ENCODE assay signal across 23 cellular contexts in the genomic region with DNA sequence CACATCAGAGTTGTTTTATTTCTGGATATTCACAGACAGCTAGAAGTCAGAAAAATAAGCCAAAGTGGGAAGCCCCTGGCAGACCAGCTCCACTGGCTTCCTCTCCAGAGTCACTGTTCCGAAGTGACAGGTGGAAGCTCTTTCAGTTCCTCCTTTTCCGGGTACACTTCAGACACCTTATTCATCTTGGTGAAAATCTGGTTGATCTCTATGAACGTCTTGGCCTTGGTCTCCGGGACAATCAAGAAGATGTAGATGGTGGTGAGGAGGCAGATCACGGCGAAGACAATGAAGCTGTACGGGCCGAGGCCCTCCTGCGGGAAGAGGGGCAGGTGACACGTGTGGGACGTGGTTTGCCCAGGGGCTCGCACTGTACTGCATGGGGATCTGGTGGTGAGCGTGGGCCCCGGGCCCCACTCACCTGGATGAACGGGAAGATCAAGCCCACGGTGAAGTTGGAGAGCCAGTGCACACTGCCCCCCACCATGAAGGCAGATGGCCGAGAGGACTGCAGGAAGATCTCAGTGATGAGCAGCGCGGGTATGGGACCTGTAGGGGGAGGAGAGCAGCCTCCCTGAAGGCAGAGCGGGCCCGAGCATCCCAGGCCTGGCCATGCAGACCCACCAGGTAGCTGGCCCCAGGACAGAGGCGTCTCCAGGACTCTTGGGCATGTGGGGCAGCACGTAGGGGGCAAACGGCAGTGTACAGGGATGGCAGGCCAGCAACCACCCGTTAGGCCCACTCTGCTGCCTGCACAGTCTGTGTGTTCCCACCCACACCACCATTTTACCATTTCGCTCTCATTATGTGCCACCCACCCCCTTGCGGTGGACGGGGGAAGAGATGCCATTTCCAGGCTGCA. TPM values are rescaled to one million over a fixed set of nuclear protein-coding genes. Genes with fewer than 3 reads are reported as not detected.
A peak's percentile ranks its signal among the peaks of the same experiment; 100 is the strongest.
DNase-seq lines count a peak whose midpoint lies in the region; ATAC-seq and TF ChIP-seq lines count a peak whose summit lies in the region.
"Had no signal": no experiment of that assay in that cellular context is flagged by ENCODE, and none has a peak within 500 bp of the region (broad histone marks: within the 10 kb centered on the region; RNA-seq: fewer than 3 reads in every experiment).

No MANE protein-coding gene starts in this region.

- no peaks in the 10 kb centered on the region for H3K79me2 ChIP-seq in OCI-LY7 (ENCODE audit: insufficient read depth, low read depth, low read length)

- H3K9me3 ChIP-seq in OCI-LY7 (ENCODE audit: low read length) (peaks cover 16% of the 10 kb centered on the region), mucosa of descending colon (peaks cover 9% of the 10 kb centered on the region)
- H3K9me3 ChIP-seq: pancreas had no signal

- intact Hi-C loops in OCI-LY7 (cut with micrococcal nuclease; ENCODE audit: unreplicated experiment) (loop anchor here (1.0 to 2.0 kb wide), 2 partner anchors 27 to 64 kb away; no protein-coding TSS in a partner anchor), mucosa of descending colon (cut with DNase I, micrococcal nuclease) (no loop called here)

- H4K20me1 ChIP-seq in OCI-LY7 (ENCODE audit: insufficient read depth, low read length) = no peaks in the 10 kb centered on the region

- ATAC-seq in mucosa of descending colon (peak; percentile 31), GM21737 (IDR thresholded peaks at IDR 0.05; ENCODE audit: unreplicated experiment) (no peak)

- POLR2A ChIA-PET in GM10248 (lab: Yijun Ruan, JAX) = no interaction called here
- POLR2A ChIA-PET in OCI-LY7 (lab: Charles Lee) = interaction anchor here (0.6 to 1.2 kb wide), 6 partner anchors 16 to 94 kb away, joined by 3 to 4 read pairs (median 3); no protein-coding TSS in a partner anchor

- H3K4me1 ChIP-seq in OCI-LY7 (ENCODE audit: insufficient read depth, low read length, poor library complexity, severe bottlenecking) (peaks cover 59% of the 10 kb centered on the region), mucosa of descending colon (ENCODE audit: low read depth) (no peaks in the 10 kb centered on the region)
- H3K4me1 ChIP-seq: heart right ventricle, pancreas had no signal

- peak; percentile 60 for DNase-seq in GM10248 (ENCODE audit: extremely low spot score)
- DNase-seq in GM19238 (ENCODE audit: insufficient read length, low spot score) = peak; percentile 44
- DNase-seq in OCI-LY7 (ENCODE audit: low spot score) = peak; percentile 84
- no peak for DNase-seq in mucosa of descending colon
- DNase-seq in NCI-H446 treated with DMSO at 0.1 percent for 48 hours (lab: John Stamatoyannopoulos, UW) = no peak
- DNase-seq in AG08396 (ENCODE audit: low spot score) = no peak
- no peak for DNase-seq in GM03348 (ENCODE audit: low spot score)
- DNase-seq: activated CD4-positive, alpha-beta T cell treated with anti-CD3 and anti-CD28 coated beads, Interleukin-2, amount 50 U/mL, for 4 hours; activated naive CD4-positive, alpha-beta T cell treated with anti-CD3 and anti-CD28 coated beads for 36 hours; anterior cingulate cortex; CD8-positive, alpha-beta memory T cell; effector memory CD4-positive, alpha-beta T cell; heart right ventricle; HFFc6; immature natural killer cell; pancreas; stomach had no signal

- CTCF ChIA-PET in GM10248 (lab: Yijun Ruan, JAX) (interaction anchor here (0.8 to 2.1 kb wide), 3 partner anchors 10 to 75 kb away, joined by 3 to 11 read pairs (median 5); no protein-coding TSS in a partner anchor), OCI-LY7 (lab: Charles Lee; ENCODE audit: unreplicated experiment) (interaction anchor here (1.0 kb wide), 1 partner anchor 57 kb away, joined by 3 read pairs; no protein-coding TSS in a partner anchor)

- H3K4me3 ChIP-seq in OCI-LY7 (ENCODE audit: low read depth, low read length, poor library complexity, severe bottlenecking) (peak overlapping the region; percentile 1), mucosa of descending colon (no peak overlapping the region)
- H3K4me3 ChIP-seq: heart right ventricle, pancreas, sigmoid colon, stomach had no signal

- TF ChIP-seq CTCF in GM10248 (IDR thresholded peaks at IDR 0.05; ENCODE audit: control extremely low read depth, extremely low read depth, low read depth, missing control alignments) (no peak), OCI-LY7 (conservative IDR thresholded peaks at IDR 0.05; ENCODE audit: low read length) (no peak), mucosa of descending colon (IDR thresholded peaks at IDR 0.05) (no peak)

- H2AFZ ChIP-seq in OCI-LY7 (ENCODE audit: low read length) = no peak overlapping the region

- peak overlapping the region; percentile 40 for H3K4me2 ChIP-seq in OCI-LY7 (ENCODE audit: low read length)

- BruUV-seq in OCI-LY7 (replicated peaks; lab: Mats Ljungman, UMichigan) = no TSS peak

- peaks cover 85% of the 10 kb centered on the region for H3K36me3 ChIP-seq in OCI-LY7 (ENCODE audit: insufficient read depth, low read length)
- no peaks in the 10 kb centered on the region for H3K36me3 ChIP-seq in mucosa of descending colon (ENCODE audit: low read depth)
- H3K36me3 ChIP-seq: pancreas, sigmoid colon, stomach had no signal

- no peaks in the 10 kb centered on the region for H3K9me2 ChIP-seq in OCI-LY7 (ENCODE audit: insufficient read depth, low read length)

- peak overlapping the region; percentile 89 for H3K27ac ChIP-seq in OCI-LY7 (ENCODE audit: low read depth, low read length, poor library complexity, severe bottlenecking)
- H3K27ac ChIP-seq: heart right ventricle, pancreas, sigmoid colon, stomach had no signal

RNA-seq across cellular contexts. Expression of a gene that starts 11.5 kb away (rescaled TPM):
- total RNA-seq in OCI-LY7 (2014; rRNA removed; shearing (Covaris generic)) = 0.15 TPM in 1 of 2 replicates, not detected in the other
- total RNA-seq in OCI-LY7 (2022) (not detected in 2 replicates), mucosa of descending colon (not detected)
- total RNA-seq: activated naive CD4-positive, alpha-beta T cell treated with anti-CD3 and anti-CD28 coated beads for 36 hours; CD8-positive, alpha-beta memory T cell; cerebellum; fibroblast of lung; HFFc6; lower leg skin; pancreas; sigmoid colon; stomach; urinary bladder had no signal

RNA-seq across cellular contexts. Expression of a gene that starts 31.7 kb away (rescaled TPM):
- total RNA-seq in OCI-LY7 (2014; rRNA removed; shearing (Covaris generic)) = 109 and 112 TPM in 2 replicates
- 123 and 183 TPM in 2 replicates for total RNA-seq in OCI-LY7 (2022)
- 10 to 100 TPM in 1 of 3 donors, 1 to 10 TPM in 2; 4.4 to 34.5 (median 7.8) TPM for total RNA-seq in mucosa of descending colon
- total RNA-seq: activated naive CD4-positive, alpha-beta T cell treated with anti-CD3 and anti-CD28 coated beads for 36 hours; CD8-positive, alpha-beta memory T cell had no signal

Comparison
In these comparisons a context has a peak if more than half of its experiments do, and no peak if none do; other contexts are left out.
1. DNase-seq: peak in GM10248 (single experiment), GM19238 (single experiment) and OCI-LY7 (single experiment); none in mucosa of descending colon (0 of 3), NCI-H446 treated with DMSO at 0.1 percent for 48 hours (single experiment), AG08396 (single experiment) and GM03348 (single experiment).